13 cellular contexts compared by ENCODE assay signal in the genomic region with DNA sequence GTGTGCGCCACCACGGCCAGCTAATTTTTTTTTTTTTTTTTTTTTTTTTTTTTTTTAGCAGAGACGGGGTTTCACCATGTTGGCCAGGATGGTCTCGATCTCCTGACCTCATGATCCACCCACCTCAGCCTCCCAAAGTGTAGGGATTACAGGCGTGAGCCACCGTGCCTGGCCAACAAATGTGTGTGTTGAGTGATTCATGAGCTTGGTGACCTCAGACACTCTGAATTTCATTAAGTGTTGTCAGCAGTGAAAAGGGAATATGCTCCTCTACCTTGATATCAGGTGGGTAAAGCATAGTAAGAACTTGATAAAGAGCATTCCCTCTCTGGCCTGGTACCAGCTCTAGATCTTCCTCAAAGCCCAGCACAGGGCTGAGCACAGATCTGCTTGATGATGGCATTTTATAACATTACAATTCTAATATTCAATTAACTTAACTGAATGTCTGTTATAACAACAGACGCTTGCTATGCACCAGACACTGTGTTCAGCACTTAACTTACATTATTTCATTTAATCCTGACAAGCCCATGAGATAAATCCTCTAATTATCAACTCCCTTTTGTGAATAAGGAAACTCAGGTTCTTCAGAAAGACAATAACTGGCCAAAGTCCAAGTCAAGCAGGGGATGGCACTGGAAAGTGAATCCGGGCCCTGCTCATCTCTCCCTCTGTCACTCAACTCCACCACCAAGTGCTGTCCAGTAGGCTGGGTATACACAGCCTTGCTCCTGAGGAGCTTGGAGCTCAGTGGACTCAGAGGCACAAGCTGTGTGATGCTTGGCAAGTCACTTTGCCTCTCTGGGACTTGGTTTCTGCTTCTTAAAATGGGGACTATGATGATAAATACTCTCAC. TPM values are rescaled to one million over a fixed set of nuclear protein-coding genes. Genes with fewer than 3 reads are reported as not detected.
DNase-seq lines count a peak whose midpoint lies in the region; ATAC-seq, FAIRE-seq and TF ChIP-seq lines count a peak whose summit lies in the region.
"Had no signal": no experiment of that assay in that cellular context is flagged by ENCODE, and none has a peak within 500 bp of the region (broad histone marks: within the 10 kb centered on the region; RNA-seq: fewer than 3 reads in every experiment).

No MANE protein-coding gene starts in this region.

- H4K20me1 ChIP-seq in DND-41 (ENCODE audit: insufficient read depth, low read length) (peaks cover 27% of the 10 kb centered on the region), smooth muscle cell (ENCODE audit: low read depth) (peaks cover 99% of the 10 kb centered on the region)

- H3K4me3 ChIP-seq in DND-41 (ENCODE audit: low read depth in 1 of 2, low read length in 2 of 2) (no peak overlapping the region), smooth muscle cell (no peak overlapping the region), HAP-1 (no peak overlapping the region)
- H3K4me3 ChIP-seq: SJSA1 had no signal

- peak overlapping the region; percentile 50 to 64 for H3K4me3 Mint-ChIP-seq in effector memory CD8-positive, alpha-beta T cell

- peak overlapping the region; percentile 87 to 95 for H3K27ac Mint-ChIP-seq in effector memory CD8-positive, alpha-beta T cell

- H3K4me2 ChIP-seq in DND-41 (ENCODE audit: insufficient read depth, low read length) (no peak overlapping the region), smooth muscle cell (no peak overlapping the region)

- H3F3A ChIP-seq in smooth muscle cell (ENCODE audit: low read depth), result peaks cover 27% of the 10 kb centered on the region

- H3K36me3 Mint-ChIP-seq in effector memory CD8-positive, alpha-beta T cell (ENCODE audit: insufficient read depth), result peaks cover 13% of the 10 kb centered on the region

- no peaks in the 10 kb centered on the region for H3K9me3 ChIP-seq in DND-41 (ENCODE audit: insufficient read depth, low read length, severe bottlenecking)
- H3K9me3 ChIP-seq in smooth muscle cell (replicated peaks; ENCODE audit: low read depth), result no peaks in the 10 kb centered on the region
- no peaks in the 10 kb centered on the region for H3K9me3 ChIP-seq in HAP-1
- H3K9me3 ChIP-seq: SJSA1 had no signal

- no peaks in the 10 kb centered on the region for H3K27me3 Mint-ChIP-seq in effector memory CD8-positive, alpha-beta T cell

- peaks cover 87 to 89% of the 10 kb centered on the region in 2 donors for H3K4me1 Mint-ChIP-seq in effector memory CD8-positive, alpha-beta T cell (ENCODE audit: low read depth in 2 of 2)

- 79% methylated on average over 6 of the region's 8 CpGs for WGBS in smooth muscle cell (ENCODE audit: low lambda C conversion rate)

- no peak for FAIRE-seq in RCC 7860 (lab: Jason Lieb, UNC)
- FAIRE-seq: endometrium had no signal

- no peaks in the 10 kb centered on the region for H3K9me3 Mint-ChIP-seq in effector memory CD8-positive, alpha-beta T cell

- no peak overlapping the region for H2AFZ ChIP-seq in DND-41 (ENCODE audit: low read depth, low read length)
- H2AFZ ChIP-seq in smooth muscle cell (ENCODE audit: low read depth), result no peak overlapping the region

- in situ Hi-C loops in HAP-1 (cut with MboI; ENCODE audit: low sequenced_read_pairs), result no loop called here

- DNase-seq in DND-41, result no peak
- peak; percentile 56 for DNase-seq in RCC 7860 (ENCODE audit: low spot score)
- no peak for DNase-seq in effector memory CD8-positive, alpha-beta T cell
- DNase-seq in smooth muscle cell (lab: John Stamatoyannopoulos, UW; ENCODE audit: unreplicated experiment), result no peak
- DNase-seq in HAP-1 (ENCODE audit: low spot score in 2 of 2), result no peak
- no peak for DNase-seq in hepatic stellate cell (ENCODE audit: low spot score)
- no peak for DNase-seq in RPMI8226
- DNase-seq: activated CD4-positive, alpha-beta T cell treated with anti-CD3 and anti-CD28 coated beads, Interleukin-2, amount 50 U/mL, for 48 hours; MM.1S; NCI-H524 treated with DMSO at 0.1 percent for 48 hours had no signal

- peaks cover 83% of the 10 kb centered on the region for H3K36me3 ChIP-seq in DND-41 (ENCODE audit: insufficient read depth, low read length)
- H3K36me3 ChIP-seq in smooth muscle cell (ENCODE audit: low read depth), result no peaks in the 10 kb centered on the region
- H3K36me3 ChIP-seq in HAP-1 (replicated peaks), result no peaks in the 10 kb centered on the region

- H3K4me1 ChIP-seq in DND-41 (ENCODE audit: insufficient read depth, low read length), result peaks cover 88% of the 10 kb centered on the region
- H3K4me1 ChIP-seq in smooth muscle cell (ENCODE audit: low read depth), result peaks cover 20% of the 10 kb centered on the region
- H3K4me1 ChIP-seq in HAP-1, result peaks cover 12% of the 10 kb centered on the region

- ATAC-seq in DND-41 (ENCODE audit: insufficient read depth, low read depth) (no peak), GM18519 (IDR thresholded peaks at IDR 0.05; ENCODE audit: low FRiP score, unreplicated experiment) (no peak)
- ATAC-seq in effector memory CD8-positive, alpha-beta T cell (replicated peaks), result no peak

- H3K27me3 ChIP-seq in DND-41 (ENCODE audit: insufficient read depth, low read length, poor library complexity) (no peaks in the 10 kb centered on the region), smooth muscle cell (ENCODE audit: low read depth) (no peaks in the 10 kb centered on the region), HAP-1 (ENCODE audit: low read depth) (no peaks in the 10 kb centered on the region)
- H3K27me3 ChIP-seq: SJSA1 had no signal

- H3K9ac ChIP-seq in DND-41 (ENCODE audit: low read depth, low read length), result no peak overlapping the region
- H3K9ac ChIP-seq in smooth muscle cell (ENCODE audit: low read depth), result peak overlapping the region; percentile 17

- peaks cover 98% of the 10 kb centered on the region for H3K79me2 ChIP-seq in DND-41 (ENCODE audit: insufficient read depth, low read length)
- peaks cover 93% of the 10 kb centered on the region for H3K79me2 ChIP-seq in smooth muscle cell (ENCODE audit: low read depth)

- TF ChIP-seq CTCF in DND-41 (IDR thresholded peaks at IDR 0.05; ENCODE audit: borderline replicate concordance, extremely low read depth, low read length, poor library complexity, severe bottlenecking) (no peak), smooth muscle cell (IDR thresholded peaks at IDR 0.05; ENCODE audit: borderline replicate concordance, insufficient read depth, poor library complexity, severe bottlenecking) (no peak)

- peak overlapping the region; percentile 38; the same call in 1 of the 2 replicates for H3K27ac ChIP-seq in DND-41 (ENCODE audit: low read length)
- H3K27ac ChIP-seq in smooth muscle cell (ENCODE audit: low read depth), result peak overlapping the region; percentile 74
- H3K27ac ChIP-seq: SJSA1 had no signal

RNA-seq across cellular contexts. Expression of a gene that starts 13.0 kb away (rescaled TPM):
- total RNA-seq in smooth muscle cell, result 16.8 and 23.0 TPM in 2 replicates
- polyA plus RNA-seq in smooth muscle cell, result 51.1 and 57.6 TPM in 2 replicates

RNA-seq across cellular contexts. Expression of a gene that starts 24.5 kb away (rescaled TPM):
- total RNA-seq in smooth muscle cell, result 9.8 and 16.1 TPM in 2 replicates
- polyA plus RNA-seq in smooth muscle cell, result 21.8 and 22.6 TPM in 2 replicates

RNA-seq across cellular contexts. Expression of a gene that starts 42.9 kb away (rescaled TPM):
- total RNA-seq in smooth muscle cell, result 46.0 and 55.0 TPM in 2 replicates
- 86.7 and 86.9 TPM in 2 replicates for polyA plus RNA-seq in smooth muscle cell

RNA-seq across cellular contexts. Expression of a gene that starts 43.1 kb away (rescaled TPM):
- total RNA-seq in smooth muscle cell, result 1.5 and 4.8 TPM in 2 replicates
- 2.5 and 6.0 TPM in 2 replicates for polyA plus RNA-seq in smooth muscle cell

RNA-seq across cellular contexts. Expression of a gene that starts 47.1 kb away (rescaled TPM):
- total RNA-seq in smooth muscle cell, result 0.27 and 1.5 TPM in 2 replicates
- polyA plus RNA-seq in smooth muscle cell, result 0.14 and 1.0 TPM in 2 replicates
- total RNA-seq: SJSA1 had no signal
